Comparison of ENCODE assay signal across 17 cellular contexts in genomic region chr10:28250358-28250757, GRCh38. TPM values are rescaled to one million over a fixed set of nuclear protein-coding genes. Genes with fewer than 3 reads are reported as not detected.
DNase-seq lines count a peak whose midpoint lies in the region; ATAC-seq and TF ChIP-seq lines count a peak whose summit lies in the region.
"Had no signal": no experiment of that assay in that cellular context is flagged by ENCODE, and none has a peak within 500 bp of the region (broad histone marks: within the 10 kb centered on the region; RNA-seq: fewer than 3 reads in every experiment).

No MANE protein-coding gene starts in this region.

- H3K36me3 Mint-ChIP-seq in chondrocyte (ENCODE audit: low read depth) (peaks cover 3% of the 10 kb centered on the region), osteocyte (ENCODE audit: unreplicated experiment) (peaks cover 8% of the 10 kb centered on the region)

- no peaks in the 10 kb centered on the region for H3K9me3 ChIP-seq in HEK293 (ENCODE audit: control insufficient read depth, insufficient read depth, low read depth, low read length)

- CTCF ChIA-PET in HEK293 (lab: Yijun Ruan, JAX) = interaction anchor here (0.6 to 7.1 kb wide), 12 partner anchors 9 to 880 kb away, joined by 3 to 101 read pairs (median 4); partner anchors contain the start of gene MPP7

- in situ Hi-C loops in G401 (cut with HindIII; ENCODE audit: low sequenced_read_pairs) = no loop called here

- no peak overlapping the region for H3K4me3 ChIP-seq in HEK293 (ENCODE audit: low read depth, low read length)
- H3K4me3 ChIP-seq: GM23248 had no signal

- H3K4me3 Mint-ChIP-seq in chondrocyte (ENCODE audit: unreplicated experiment) (no peak overlapping the region), osteocyte (ENCODE audit: unreplicated experiment) (no peak overlapping the region)
- H3K4me3 Mint-ChIP-seq: B cell; CD4-positive, alpha-beta T cell; IgD-negative memory B cell had no signal

- peaks cover 3% of the 10 kb centered on the region for H3K9me3 Mint-ChIP-seq in chondrocyte (ENCODE audit: low read depth)
- no peaks in the 10 kb centered on the region for H3K9me3 Mint-ChIP-seq in osteocyte (ENCODE audit: unreplicated experiment)

- H3K4me1 Mint-ChIP-seq in chondrocyte (ENCODE audit: low read depth) (peaks cover 84% of the 10 kb centered on the region), osteocyte (ENCODE audit: unreplicated experiment) (peaks cover 69% of the 10 kb centered on the region)

- TF ChIP-seq CTCF in HEK293 (tag by site-specific recombination; IDR thresholded peaks at IDR 0.05) = no peak
- no peak for TF ChIP-seq CTCF in chondrocyte (IDR thresholded peaks at IDR 0.05)
- no peak for TF ChIP-seq CTCF in osteocyte (IDR thresholded peaks at IDR 0.05)

- H3K36me3 ChIP-seq in HEK293 (ENCODE audit: control insufficient read depth in 2 of 2, insufficient read depth in 1 of 2, low read length in 2 of 2) = no peaks in the 10 kb centered on the region

- H3K27ac Mint-ChIP-seq in chondrocyte (ENCODE audit: unreplicated experiment) (peak overlapping the region; percentile 92), osteocyte (ENCODE audit: unreplicated experiment) (peak overlapping the region; percentile 67)
- H3K27ac Mint-ChIP-seq: B cell; CD4-positive, alpha-beta T cell; IgD-negative memory B cell had no signal

- H3K27ac ChIP-seq in HEK293 (ENCODE audit: extremely low read depth, low read depth, low read length) = no peak overlapping the region
- H3K27ac ChIP-seq: GM23248 had no signal

- H3K27me3 Mint-ChIP-seq in chondrocyte (ENCODE audit: low read depth) = no peaks in the 10 kb centered on the region
- no peaks in the 10 kb centered on the region for H3K27me3 Mint-ChIP-seq in osteocyte (ENCODE audit: unreplicated experiment)
- H3K27me3 Mint-ChIP-seq: CD4-positive, alpha-beta T cell had no signal

- H3K4me1 ChIP-seq in HEK293 (ENCODE audit: control insufficient read depth, insufficient read depth, low read length) = peaks cover 9% of the 10 kb centered on the region

- no peak for ATAC-seq in GM18511 (IDR thresholded peaks at IDR 0.05; ENCODE audit: unreplicated experiment)

- POLR2A ChIA-PET in HEK293 (lab: Yijun Ruan, JAX) = interaction anchor here (1.2 kb wide), 1 partner anchor 53 kb away, joined by 4 read pairs; the partner anchor contains the start of gene MPP7

- DNase-seq in EH (ENCODE audit: low read depth) (peak; percentile 30), chondrocyte (ENCODE audit: low spot score) (no peak), osteocyte (ENCODE audit: extremely low spot score, unreplicated experiment) (no peak), T1000 (lab: John Stamatoyannopoulos, UW) (no peak), G401 (ENCODE audit: low spot score) (no peak), ecto neural progenitor cell (ENCODE audit: low spot score) (no peak)
- DNase-seq: C1 segment of cervical spinal cord; Calu3; CD4-positive, alpha-beta T cell; DMS 273 treated with DMSO at 0.1 percent for 48 hours; DMS79 treated with DMSO at 0.1 percent for 48 hours; GF-D8 had no signal

TF ChIP-seq in HEK293, 187 proteins besides CTCF, POLR2A, EP300 and RAD21:
- TF ChIP-seq PRDM6 (tag by site-specific recombination; IDR thresholded peaks at IDR 0.05) (no peak), BCL11B (tag by site-specific recombination; IDR thresholded peaks at IDR 0.05; ENCODE audit: low read depth) (no peak), ZFHX2 (tag by site-specific recombination; conservative IDR thresholded peaks at IDR 0.05) (peak; percentile 78), EGR2 (tag by site-specific recombination; IDR thresholded peaks at IDR 0.05; ENCODE audit: low read depth) (peak; percentile 69), GLIS1 (tag by site-specific recombination; IDR thresholded peaks at IDR 0.05) (no peak), ZIC2 (tag by site-specific recombination; IDR thresholded peaks at IDR 0.05) (no peak)

RNA-seq across cellular contexts. Expression of gene MPP7, which starts 52.5 kb away (rescaled TPM):
- total RNA-seq in chondrocyte (20.1 to 21.7 TPM (median 21.0 TPM) in 3 replicates), osteocyte (37.4 and 41.9 TPM in 2 replicates)
- 0.31 TPM in 1 of 2 replicates, not detected in the other for total RNA-seq in G401 (2014; rRNA removed; shearing (Covaris generic))

Comparison
In these comparisons a context has a peak if more than half of its experiments do, and no peak if none do; other contexts are left out.
1. RNA of gene MPP7, which starts 52.5 kb away (total RNA-seq): 37.4 to 41.9 TPM in osteocyte and 20.1 to 21.7 TPM in chondrocyte; 0.31 TPM in G401; every median in the first group is over 10 times any median in the second.